8 cellular contexts compared by ENCODE assay signal in the genomic region with DNA sequence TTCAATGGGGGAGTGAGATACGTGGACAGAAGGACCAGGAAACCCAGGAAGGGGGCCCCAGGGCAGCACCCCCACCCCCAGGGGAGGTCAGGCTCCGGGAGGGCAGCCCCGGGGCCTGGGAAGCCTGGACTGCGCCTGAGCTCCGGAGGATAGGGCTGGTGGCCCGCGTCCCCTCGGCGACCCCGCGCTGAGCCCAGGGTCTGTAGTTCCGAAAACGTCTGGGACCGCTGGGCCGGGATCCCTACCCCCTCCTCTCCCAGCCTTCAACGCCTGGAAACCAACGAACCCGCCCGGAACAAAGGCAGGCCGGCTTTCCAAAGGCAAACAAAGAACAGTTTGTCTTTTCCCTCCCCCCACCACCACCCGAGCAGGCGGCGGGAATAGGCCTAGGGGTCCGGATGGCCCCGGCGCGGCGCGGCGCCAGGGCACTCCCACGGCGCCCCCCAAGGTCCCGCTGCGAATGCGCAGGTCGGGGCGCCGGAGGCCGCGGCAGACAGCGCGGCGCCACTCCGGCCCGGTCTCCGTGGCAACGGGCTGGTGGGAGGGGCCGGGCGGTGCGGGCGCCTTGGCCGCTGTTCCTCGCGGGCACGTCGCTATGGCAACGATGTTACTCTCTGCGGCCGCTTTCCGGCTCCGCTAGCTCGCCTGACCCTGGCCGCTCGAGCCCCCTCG. TPM values are rescaled to one million over a fixed set of nuclear protein-coding genes. Genes with fewer than 3 reads are reported as not detected.
DNase-seq lines count a peak whose midpoint lies in the region; ATAC-seq, FAIRE-seq and TF ChIP-seq lines count a peak whose summit lies in the region.

No MANE protein-coding gene starts in this region.

- peaks cover 12% of the 10 kb centered on the region for H3K27me3 Mint-ChIP-seq in activated T-helper 17 cell treated with anti-CD3 and anti-CD28 coated beads, Interleukin-2, amount 50 U/mL, for 72 hours
- H3K27me3 Mint-ChIP-seq in naive thymus-derived CD4-positive, alpha-beta T cell = peaks cover 22 to 47% (median 30%) of the 10 kb centered on the region in 5 donors
- peaks cover 55% of the 10 kb centered on the region for H3K27me3 Mint-ChIP-seq in stimulated activated memory B cell treated with anti-CD40 and anti-IgM and Interleukin-4, amounts not matched to agents 10 μg/mL and 1 μg/mL and 100 μg/mL, for 72 hours

- H3K9me3 ChIP-seq in Karpas-422 (ENCODE audit: low read length) = no peaks in the 10 kb centered on the region
- no peaks in the 10 kb centered on the region for H3K9me3 ChIP-seq in naive thymus-derived CD4-positive, alpha-beta T cell (ENCODE audit: control insufficient read depth in 2 of 3, low read length in 3 of 3)

- H3K9me2 ChIP-seq in Karpas-422 (replicated peaks; ENCODE audit: insufficient read depth, low read length) = no peaks in the 10 kb centered on the region

- no peaks in the 10 kb centered on the region for H3K27me3 ChIP-seq in Karpas-422 (ENCODE audit: low read length)
- peaks cover 0 to 6% of the 10 kb centered on the region in 2 donors for H3K27me3 ChIP-seq in naive thymus-derived CD4-positive, alpha-beta T cell (ENCODE audit: control insufficient read depth in 2 of 2, insufficient read depth in 2 of 2, low read length in 2 of 2)

- no peak overlapping the region for H3K27ac ChIP-seq in Karpas-422 (ENCODE audit: low read length)
- H3K27ac ChIP-seq in naive thymus-derived CD4-positive, alpha-beta T cell (ENCODE audit: low read depth, low read length) = no peak overlapping the region

- POLR2A ChIA-PET in naive thymus-derived CD4-positive, alpha-beta T cell (lab: Charles Lee) = no interaction called here

- intact Hi-C loops in naive thymus-derived CD4-positive, alpha-beta T cell (cut with micrococcal nuclease) = loop anchor here (1.0 to 10.0 kb wide), 2 partner anchors 18 to 337 kb away; a partner anchor contains a TSS

- no peaks in the 10 kb centered on the region for H3K4me1 Mint-ChIP-seq in activated T-helper 17 cell treated with anti-CD3 and anti-CD28 coated beads, Interleukin-2, amount 50 U/mL, for 72 hours
- H3K4me1 Mint-ChIP-seq in naive thymus-derived CD4-positive, alpha-beta T cell = peaks cover 0 to 7% (median 4%) of the 10 kb centered on the region in 7 donors
- peaks cover 6% of the 10 kb centered on the region for H3K4me1 Mint-ChIP-seq in stimulated activated memory B cell treated with anti-CD40 and anti-IgM and Interleukin-4, amounts not matched to agents 10 μg/mL and 1 μg/mL and 100 μg/mL, for 72 hours

- H3K36me3 Mint-ChIP-seq in activated T-helper 17 cell treated with anti-CD3 and anti-CD28 coated beads, Interleukin-2, amount 50 U/mL, for 72 hours (ENCODE audit: low read depth) = no peaks in the 10 kb centered on the region
- no peaks in the 10 kb centered on the region for H3K36me3 Mint-ChIP-seq in naive thymus-derived CD4-positive, alpha-beta T cell
- no peaks in the 10 kb centered on the region for H3K36me3 Mint-ChIP-seq in stimulated activated memory B cell treated with anti-CD40 and anti-IgM and Interleukin-4, amounts not matched to agents 10 μg/mL and 1 μg/mL and 100 μg/mL, for 72 hours

- peak overlapping the region; percentile 49 for H3K4me3 Mint-ChIP-seq in activated T-helper 17 cell treated with anti-CD3 and anti-CD28 coated beads, Interleukin-2, amount 50 U/mL, for 72 hours
- H3K4me3 Mint-ChIP-seq in naive thymus-derived CD4-positive, alpha-beta T cell = peak overlapping the region; percentile 35 to 83 (median 74)
- peak overlapping the region; percentile 71 for H3K4me3 Mint-ChIP-seq in stimulated activated memory B cell treated with anti-CD40 and anti-IgM and Interleukin-4, amounts not matched to agents 10 μg/mL and 1 μg/mL and 100 μg/mL, for 72 hours

- H3K4me1 ChIP-seq in Karpas-422 (ENCODE audit: low read length) = peaks cover 19% of the 10 kb centered on the region
- peaks cover 5 to 7% of the 10 kb centered on the region in 2 donors for H3K4me1 ChIP-seq in naive thymus-derived CD4-positive, alpha-beta T cell (ENCODE audit: control insufficient read depth in 2 of 2, insufficient read depth in 2 of 2, low read length in 2 of 2)

- no peaks in the 10 kb centered on the region for H3K36me3 ChIP-seq in Karpas-422 (ENCODE audit: insufficient read depth, low read length)
- no peaks in the 10 kb centered on the region for H3K36me3 ChIP-seq in naive thymus-derived CD4-positive, alpha-beta T cell (ENCODE audit: control insufficient read depth in 2 of 3, insufficient read depth in 3 of 3, low read length in 3 of 3)

- H3K4me3 ChIP-seq in Karpas-422 (ENCODE audit: low read length) (peak overlapping the region; percentile 43; the same call in 1 of the 2 replicates), fibroblast of mammary gland (ENCODE audit: control insufficient read depth, low read depth, low read length) (peak overlapping the region; percentile 41)
- H3K4me3 ChIP-seq in naive thymus-derived CD4-positive, alpha-beta T cell (ENCODE audit: low read length) = peak overlapping the region; percentile 9

- FAIRE-seq in RCC 7860 (lab: Jason Lieb, UNC) = no peak

- H3K79me2 ChIP-seq in Karpas-422 (ENCODE audit: low read length) = no peaks in the 10 kb centered on the region

- CTCF ChIA-PET in naive thymus-derived CD4-positive, alpha-beta T cell (lab: Charles Lee) = no interaction called here

- H3K4me2 ChIP-seq in Karpas-422 (ENCODE audit: low read depth, low read length, poor library complexity, severe bottlenecking) = peak overlapping the region; percentile 62

- H4K20me1 ChIP-seq in Karpas-422 (ENCODE audit: insufficient read depth, low read depth, low read length) = no peaks in the 10 kb centered on the region

- no peak for TF ChIP-seq CTCF in fibroblast of mammary gland (conservative IDR thresholded peaks at IDR 0.05; ENCODE audit: control insufficient read depth, insufficient read depth, low read depth, low read length)

- peak; percentile 81 for ATAC-seq in GM19035 (IDR thresholded peaks at IDR 0.05; ENCODE audit: unreplicated experiment)
- peak; percentile 97 for ATAC-seq in activated T-helper 17 cell treated with anti-CD3 and anti-CD28 coated beads, Interleukin-2, amount 50 U/mL, for 72 hours (replicated peaks)
- ATAC-seq in naive thymus-derived CD4-positive, alpha-beta T cell = peak; percentile 92
- ATAC-seq in stimulated activated memory B cell treated with anti-CD40 and anti-IgM and Interleukin-4, amounts not matched to agents 10 μg/mL and 1 μg/mL and 100 μg/mL, for 72 hours = peak; percentile 92

- no peak overlapping the region for H3K27ac Mint-ChIP-seq in activated T-helper 17 cell treated with anti-CD3 and anti-CD28 coated beads, Interleukin-2, amount 50 U/mL, for 72 hours
- H3K27ac Mint-ChIP-seq in naive thymus-derived CD4-positive, alpha-beta T cell = peak overlapping the region in 2 of 9 donors; percentile 31 to 52
- H3K27ac Mint-ChIP-seq in stimulated activated memory B cell treated with anti-CD40 and anti-IgM and Interleukin-4, amounts not matched to agents 10 μg/mL and 1 μg/mL and 100 μg/mL, for 72 hours = peak overlapping the region; percentile 53

- H2AFZ ChIP-seq in Karpas-422 (ENCODE audit: low read length) = no peak overlapping the region

- peak overlapping the region; percentile 51 for H3K9ac ChIP-seq in Karpas-422 (ENCODE audit: low read length)

- DNase-seq in A172 (ENCODE audit: low spot score) (peak; percentile 61), Karpas-422 (peak; percentile 89), RCC 7860 (ENCODE audit: low spot score) (peak; percentile 83), fibroblast of mammary gland (ENCODE audit: low read depth) (peak; percentile 62)
- DNase-seq in naive thymus-derived CD4-positive, alpha-beta T cell = peak in 8 of 9 donors; percentile 25 to 66 (median 36)

- H3K9me3 Mint-ChIP-seq in activated T-helper 17 cell treated with anti-CD3 and anti-CD28 coated beads, Interleukin-2, amount 50 U/mL, for 72 hours = no peaks in the 10 kb centered on the region
- H3K9me3 Mint-ChIP-seq in naive thymus-derived CD4-positive, alpha-beta T cell = no peaks in the 10 kb centered on the region
- no peaks in the 10 kb centered on the region for H3K9me3 Mint-ChIP-seq in stimulated activated memory B cell treated with anti-CD40 and anti-IgM and Interleukin-4, amounts not matched to agents 10 μg/mL and 1 μg/mL and 100 μg/mL, for 72 hours

RNA-seq across cellular contexts. Expression of a gene that starts 58.5 kb away (rescaled TPM):
- not detected in 2 replicates for total RNA-seq in A172 (2014; rRNA removed; shearing (Covaris generic))
- total RNA-seq in Karpas-422 (2014; rRNA removed; shearing (Covaris generic); ENCODE audit: low replicate concordance) = 100 and 171 TPM in 2 replicates
- not detected for total RNA-seq in activated T-helper 17 cell treated with anti-CD3 and anti-CD28 coated beads, Interleukin-2, amount 50 U/mL, for 72 hours
- under 1 TPM in 1 of 5 experiments, not detected in 4; 0.72 TPM for total RNA-seq in naive thymus-derived CD4-positive, alpha-beta T cell
- polyA plus RNA-seq in naive thymus-derived CD4-positive, alpha-beta T cell = not detected

Comparison
In these comparisons a context has a peak if more than half of its experiments do, and no peak if none do; other contexts are left out.
1. DNase-seq: peak in every context shown above with its lines; median percentile 89 in Karpas-422; 83 in RCC 7860; 62 in fibroblast of mammary gland; 61 in A172; 36 in naive thymus-derived CD4-positive, alpha-beta T cell.
2. RNA of a gene that starts 58.5 kb away (total RNA-seq): 100 to 171 TPM in Karpas-422; not detected in activated T-helper 17 cell treated with anti-CD3 and anti-CD28 coated beads, Interleukin-2, amount 50 U/mL, for 72 hours, not detected in A172 and 0.72 TPM in naive thymus-derived CD4-positive, alpha-beta T cell; every median in the first group is over 10 times any median in the second.
3. Peak in every context shown above with its lines, with median percentiles within 50 percentile points of each other: ATAC-seq, H3K4me3 ChIP-seq and H3K4me3 Mint-ChIP-seq.